In genomic region chr2:1143129-1143528, GRCh38 we compare ENCODE assay signal across 23 cellular contexts.
"Had no signal": no experiment of that assay in that cellular context is flagged by ENCODE, and none has a peak within 500 bp of the region (broad histone marks: within the 10 kb centered on the region; RNA-seq: fewer than 3 reads in every experiment).

No MANE protein-coding gene starts in this region.

- H3K9me3 Mint-ChIP-seq: central memory CD8-positive, alpha-beta T cell; dendritic cell treated with granulocyte-macrophage colony-stimulating factor and Interleukin-4, amounts not matched to agents 40 ng/mL and 50 ng/mL, for 4 days; endodermal cell had no signal

- H3K4me1 Mint-ChIP-seq: brain; central memory CD8-positive, alpha-beta T cell; endodermal cell had no signal

- H3K4me3 Mint-ChIP-seq: activated CD8-positive, alpha-beta T cell treated with anti-CD3 and anti-CD28 coated beads for 36 hours; activated naive CD4-positive, alpha-beta T cell treated with anti-CD3 and anti-CD28 coated beads, Interleukin-2, amount 10 ng/mL, durations not matched to agents 7 days and 5 days; brain; central memory CD8-positive, alpha-beta T cell; dendritic cell treated with granulocyte-macrophage colony-stimulating factor and Interleukin-4, amounts not matched to agents 40 ng/mL and 50 ng/mL, for 4 days; endodermal cell had no signal

- H3K27ac Mint-ChIP-seq: activated CD8-positive, alpha-beta T cell treated with anti-CD3 and anti-CD28 coated beads for 36 hours; activated naive CD4-positive, alpha-beta T cell treated with anti-CD3 and anti-CD28 coated beads, Interleukin-2, amount 10 ng/mL, durations not matched to agents 7 days and 5 days; brain; dendritic cell treated with granulocyte-macrophage colony-stimulating factor and Interleukin-4, amounts not matched to agents 40 ng/mL and 50 ng/mL, for 4 days; endodermal cell had no signal

- H3K27me3 Mint-ChIP-seq: activated naive CD4-positive, alpha-beta T cell treated with anti-CD3 and anti-CD28 coated beads, Interleukin-2, amount 10 ng/mL, durations not matched to agents 7 days and 5 days; dendritic cell treated with granulocyte-macrophage colony-stimulating factor and Interleukin-4, amounts not matched to agents 40 ng/mL and 50 ng/mL, for 4 days had no signal

- DNase-seq: activated CD4-positive, alpha-beta T cell treated with anti-CD3 and anti-CD28 coated beads for 4 hours; activated CD4-positive, alpha-beta T cell treated with anti-CD3 and anti-CD28 coated beads, Interleukin-2, amount 50 U/mL, for 1 hour; activated CD4-positive, alpha-beta T cell treated with anti-CD3 and anti-CD28 coated beads, Interleukin-2, amount 50 U/mL, for 48 hours; activated CD4-positive, CD25-positive, alpha-beta regulatory T cell; activated CD4-positive, CD25-positive, alpha-beta regulatory T cell treated with anti-CD3 and anti-CD28 coated beads, Interleukin-2, amount 50 U/mL, for 72 hours; activated CD8-positive, alpha-beta memory T cell treated with anti-CD3 and anti-CD28 coated beads for 24 hours; activated CD8-positive, alpha-beta T cell treated with anti-CD3 and anti-CD28 coated beads for 36 hours; activated gamma-delta T cell; activated naive CD4-positive, alpha-beta T cell; activated naive CD4-positive, alpha-beta T cell treated with anti-CD3 and anti-CD28 coated beads, Interleukin-2, amount 10 ng/mL, durations not matched to agents 7 days and 5 days; activated T-cell treated with anti-CD3 and anti-CD28 coated beads, Interleukin-2, amount 50 U/mL, for 48 hours; dorsolateral prefrontal cortex; effector memory CD4-positive, alpha-beta T cell; endodermal cell; foreskin fibroblast; gastrocnemius medialis; glutamatergic neuron; heart left ventricle; T-helper 2 cell had no signal

- ATAC-seq: activated CD8-positive, alpha-beta T cell treated with anti-CD3 and anti-CD28 coated beads for 36 hours; esophagus mucosa; gastrocnemius medialis; heart left ventricle had no signal

- H3K36me3 Mint-ChIP-seq: activated naive CD4-positive, alpha-beta T cell treated with anti-CD3 and anti-CD28 coated beads, Interleukin-2, amount 10 ng/mL, durations not matched to agents 7 days and 5 days had no signal
